ENCODE assay signal across 21 cellular contexts in the genomic region with DNA sequence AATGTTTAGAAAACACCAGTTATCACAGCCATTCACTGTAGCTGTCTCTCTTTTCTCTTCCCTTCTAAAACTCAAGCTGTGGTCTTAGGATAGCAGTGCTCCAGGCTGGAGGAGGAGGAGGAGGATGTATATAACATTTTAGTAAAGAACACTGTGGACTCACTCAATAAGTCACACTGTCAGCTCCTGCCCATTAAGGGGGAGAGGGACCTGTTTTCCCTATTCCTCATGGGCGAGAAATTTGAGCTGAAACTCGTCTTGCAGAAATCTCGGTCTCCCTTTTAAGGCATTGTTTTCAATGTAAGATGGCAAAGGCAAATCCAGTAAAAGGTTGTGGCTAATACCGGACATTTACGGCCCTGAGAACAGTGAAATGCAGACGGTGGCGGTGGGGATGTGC.
DNase-seq lines count a peak whose midpoint lies in the region; ATAC-seq, FAIRE-seq and TF ChIP-seq lines count a peak whose summit lies in the region.
"Had no signal": no experiment of that assay in that cellular context is flagged by ENCODE, and none has a peak within 500 bp of the region (broad histone marks: within the 10 kb centered on the region; RNA-seq: fewer than 3 reads in every experiment).

No MANE protein-coding gene starts in this region.

- H3K36me3 ChIP-seq in GM23338 (ENCODE audit: insufficient read depth) (no peaks in the 10 kb centered on the region), uterus (no peaks in the 10 kb centered on the region), transverse colon (no peaks in the 10 kb centered on the region)
- H3K36me3 ChIP-seq: Peyer's patch had no signal

- H3K27ac ChIP-seq in GM23338 (ENCODE audit: low read depth) (no peak overlapping the region), uterus (peak overlapping the region; percentile 87 to 92), transverse colon (no peak overlapping the region)
- H3K27ac ChIP-seq: GM23248, Peyer's patch had no signal

- TF ChIP-seq CTCF in GM23338 (conservative IDR thresholded peaks at IDR 0.05; ENCODE audit: low read depth in 2 of 2) = no peak
- no peak for TF ChIP-seq CTCF in nephron (IDR thresholded peaks at IDR 0.05; ENCODE audit: unreplicated experiment in 3 of 3)
- no peak for TF ChIP-seq CTCF in uterus (IDR thresholded peaks at IDR 0.05)
- TF ChIP-seq CTCF in transverse colon (IDR thresholded peaks at IDR 0.05) = no peak

- H2AFZ ChIP-seq in GM23338 = peak overlapping the region; percentile 95
- H2AFZ ChIP-seq: GM23248 had no signal

- H3K4me3 Mint-ChIP-seq in GM23338 (no peak overlapping the region), nephron (no peak overlapping the region)
- H3K4me3 Mint-ChIP-seq: CD4-positive, CD25-positive, alpha-beta regulatory T cell had no signal

- in situ Hi-C loops in transverse colon (cut with MboI; ENCODE audit: low pct_ligation_motif_present in 1 of 4, low pct_unique_long_range_greater_than_20kb in 1 of 4, low sequenced_read_pairs in 3 of 4) = loop anchor here in 2 of 4 donors (10.0 kb wide), 1 partner anchor 303 kb away; no protein-coding TSS in a partner anchor

- DNase-seq in GM23338 (ENCODE audit: low spot score) (no peak), uterus (peak in 1 of 2 donors; percentile 84), NCI-H1436 treated with DMSO at 0.1 percent for 48 hours (lab: John Stamatoyannopoulos, UW) (no peak), NCI-H128 (lab: John Stamatoyannopoulos, UW; ENCODE audit: unreplicated experiment) (no peak), transverse colon (no peak)
- DNase-seq: CD4-positive, CD25-positive, alpha-beta regulatory T cell; DMS79 treated with DMSO at 0.1 percent for 48 hours; GM23248; HCEC 1CT; KG1; NCI-H1092; NCI-H146; NCI-H2029; NCI-H345; NCI-H524; NCI-H82; Peyer's patch had no signal

- WGBS in transverse colon (ENCODE audit: low coverage in 1 of 2), 2 donors = 74 to 91% methylated on average over 7 of the region's 7 CpGs

- H3K9me3 ChIP-seq in uterus = no peaks in the 10 kb centered on the region
- no peaks in the 10 kb centered on the region for H3K9me3 ChIP-seq in transverse colon
- H3K9me3 ChIP-seq: Peyer's patch had no signal

- H3K4me1 Mint-ChIP-seq in GM23338 = peaks cover 11% of the 10 kb centered on the region; the same call in 1 of the 3 replicates
- peaks cover 25% of the 10 kb centered on the region for H3K4me1 Mint-ChIP-seq in nephron

- H3K36me3 Mint-ChIP-seq in GM23338 (ENCODE audit: low read depth) (no peaks in the 10 kb centered on the region), nephron (ENCODE audit: low read depth) (no peaks in the 10 kb centered on the region)
- H3K36me3 Mint-ChIP-seq: CD4-positive, CD25-positive, alpha-beta regulatory T cell had no signal

- H3K4me1 ChIP-seq in GM23338 (ENCODE audit: insufficient read depth) (no peaks in the 10 kb centered on the region), uterus (no peaks in the 10 kb centered on the region), transverse colon (peaks cover 0 to 6% (median 0%) of the 10 kb centered on the region in 4 donors)
- H3K4me1 ChIP-seq: Peyer's patch had no signal

- TF ChIP-seq EP300 in transverse colon (IDR thresholded peaks at IDR 0.05; ENCODE audit: low read depth) = no peak

- H3K79me2 ChIP-seq in GM23338 (replicated peaks; ENCODE audit: insufficient read depth) = no peaks in the 10 kb centered on the region

- H3K27me3 ChIP-seq in GM23338 (ENCODE audit: insufficient read depth) (no peaks in the 10 kb centered on the region), uterus (no peaks in the 10 kb centered on the region), transverse colon (no peaks in the 10 kb centered on the region)
- H3K27me3 ChIP-seq: Peyer's patch had no signal

- TF ChIP-seq POLR2A in uterus (IDR thresholded peaks at IDR 0.05) = peak in 1 of 2 donors; percentile 26
- TF ChIP-seq POLR2A in transverse colon (IDR thresholded peaks at IDR 0.05) = no peak

- H3K4me2 ChIP-seq in GM23338 = no peak overlapping the region

- H3K27me3 Mint-ChIP-seq in GM23338 (ENCODE audit: insufficient read depth, low read depth, poor library complexity) (peaks cover 7% of the 10 kb centered on the region), nephron (ENCODE audit: low read depth) (peaks cover 7% of the 10 kb centered on the region)
- H3K27me3 Mint-ChIP-seq: CD4-positive, CD25-positive, alpha-beta regulatory T cell had no signal

- H3K4me3 ChIP-seq in GM23338 = no peak overlapping the region
- no peak overlapping the region for H3K4me3 ChIP-seq in uterus
- H3K4me3 ChIP-seq in transverse colon = no peak overlapping the region
- H3K4me3 ChIP-seq: GM23248, Peyer's patch had no signal

- peak; percentile 35 for FAIRE-seq in endometrium (lab: Jason Lieb, UNC)
- FAIRE-seq: GM12891, HTR-8/SVneo had no signal

- intact Hi-C loops in uterus (cut with DNase I; ENCODE audit: low total_unique reads) (loop anchor here (5.0 kb wide), 1 partner anchor 310 kb away; no protein-coding TSS in a partner anchor), transverse colon (cut with DNase I; ENCODE audit: low total_unique reads) (no loop called here)

- ATAC-seq in GM23338 = no peak

- H3K27ac Mint-ChIP-seq in GM23338 (no peak overlapping the region), nephron (peak overlapping the region; percentile 76 to 94 (median 90))

- no peaks in the 10 kb centered on the region for H3F3A ChIP-seq in GM23338 (replicated peaks; ENCODE audit: low read depth)

- no peaks in the 10 kb centered on the region for H3K9me2 ChIP-seq in GM23338 (ENCODE audit: insufficient read depth)

- no peaks in the 10 kb centered on the region for H3K9me3 Mint-ChIP-seq in GM23338
- H3K9me3 Mint-ChIP-seq in nephron = no peaks in the 10 kb centered on the region
- H3K9me3 Mint-ChIP-seq: CD4-positive, CD25-positive, alpha-beta regulatory T cell had no signal

- no peaks in the 10 kb centered on the region for H4K20me1 ChIP-seq in GM23338 (replicated peaks; ENCODE audit: insufficient read depth)

TF ChIP-seq in GM23338, 12 proteins besides CTCF, POLR2A, EP300 and RAD21 (continues in another document):
- TF ChIP-seq REST (IDR thresholded peaks at IDR 0.05; ENCODE audit: unreplicated experiment) (no peak), EZH2phosphoT487 (IDR thresholded peaks at IDR 0.05; ENCODE audit: unreplicated experiment) (no peak), JUNB (IDR thresholded peaks at IDR 0.05; ENCODE audit: unreplicated experiment) (no peak)
- TF ChIP-seq, protein P1, sequence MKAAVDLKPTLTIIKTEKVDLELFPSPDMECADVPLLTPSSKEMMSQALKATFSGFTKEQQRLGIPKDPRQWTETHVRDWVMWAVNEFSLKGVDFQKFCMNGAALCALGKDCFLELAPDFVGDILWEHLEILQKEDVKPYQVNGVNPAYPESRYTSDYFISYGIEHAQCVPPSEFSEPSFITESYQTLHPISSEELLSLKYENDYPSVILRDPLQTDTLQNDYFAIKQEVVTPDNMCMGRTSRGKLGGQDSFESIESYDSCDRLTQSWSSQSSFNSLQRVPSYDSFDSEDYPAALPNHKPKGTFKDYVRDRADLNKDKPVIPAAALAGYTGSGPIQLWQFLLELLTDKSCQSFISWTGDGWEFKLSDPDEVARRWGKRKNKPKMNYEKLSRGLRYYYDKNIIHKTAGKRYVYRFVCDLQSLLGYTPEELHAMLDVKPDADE (IDR thresholded peaks at IDR 0.05) = no peak

Comparison
In these comparisons a context has a peak if more than half of its experiments do, and no peak if none do; other contexts are left out.
1. H3K27ac ChIP-seq: peak in uterus (2 of 2); none in GM23338 (single experiment) and transverse colon (0 of 4).